35 cellular contexts compared by ENCODE assay signal in the genomic region with DNA sequence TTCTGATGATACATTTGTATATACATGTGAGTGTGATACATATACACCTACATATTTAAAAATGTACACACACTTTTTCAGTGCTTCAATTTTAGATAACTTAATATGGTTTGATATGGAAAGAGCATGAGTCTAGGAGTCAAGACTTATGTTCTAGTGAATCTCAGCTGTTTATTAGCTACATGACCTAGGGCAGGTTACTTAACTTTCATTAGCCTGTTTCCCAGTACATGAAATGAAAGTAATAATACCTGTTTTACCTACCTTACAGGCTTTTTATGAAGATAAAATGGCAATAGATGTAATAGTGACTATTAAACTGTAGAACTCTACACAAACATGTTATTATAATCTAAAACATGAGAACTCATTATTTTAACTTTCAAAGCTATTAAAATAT.
"Had no signal": no experiment of that assay in that cellular context is flagged by ENCODE, and none has a peak within 500 bp of the region (broad histone marks: within the 10 kb centered on the region; RNA-seq: fewer than 3 reads in every experiment).

No MANE protein-coding gene starts in this region.

- H3K4me3 ChIP-seq: adrenal gland, body of pancreas, cardiac muscle cell, colonic mucosa, esophagus muscularis mucosa, gastrocnemius medialis, heart right ventricle had no signal

- H3K27ac Mint-ChIP-seq: activated CD4-positive, alpha-beta memory T cell treated with anti-CD3 and anti-CD28 coated beads for 36 hours; activated CD4-positive, alpha-beta T cell treated with anti-CD3 and anti-CD28 coated beads for 36 hours; activated CD4-positive, alpha-beta T cell treated with anti-CD3 and anti-CD28 coated beads, Interleukin-2, amount 10 ng/mL, durations not matched to agents 24 days and 14 days; activated CD8-positive, alpha-beta memory T cell treated with anti-CD3 and anti-CD28 coated beads, Interleukin-2, amount 10 ng/mL, durations not matched to agents 7 days and 5 days; activated CD8-positive, alpha-beta T cell treated with anti-CD3 and anti-CD28 coated beads, Interleukin-2, amount 10 ng/mL, durations not matched to agents 7 days and 5 days; activated naive CD4-positive, alpha-beta T cell treated with anti-CD3 and anti-CD28 coated beads for 36 hours; activated naive CD4-positive, alpha-beta T cell treated with anti-CD3 and anti-CD28 coated beads, Interleukin-2, amount 50 U/mL, for 24 hours; activated naive CD8-positive, alpha-beta T cell treated with anti-CD3 and anti-CD28 coated beads for 36 hours; activated naive CD8-positive, alpha-beta T cell treated with anti-CD3 and anti-CD28 coated beads, Interleukin-2, amount 50 U/mL, for 24 hours; activated T-helper 1 cell treated with anti-CD3 and anti-CD28 coated beads, Interleukin-12 subunit alpha, Interleukin-12 subunit beta, Interleukin-2, Interleukin-4 antibody, amounts not matched to agents 30 ng/mL and 10 ng/mL and 1 ng/mL, durations not matched to agents 14 hours and 24 hours and 36 hours; activated T-helper 2 cell treated with anti-CD3 and anti-CD28 coated beads, Interferon-gamma antibody, Interleukin-2, Interleukin-4, amounts not matched to agents 10 μg/mL and 5 μg/mL and 100 μg/mL, durations not matched to agents 14 hours and 24 hours and 36 hours; T-helper 17 cell; T-helper 2 cell treated with Interferon-gamma antibody and Interleukin-4, amounts not matched to agents 5 μg/mL and 100 μg/mL, for 36 hours had no signal

- H3K27me3 ChIP-seq: adrenal gland, body of pancreas, cardiac muscle cell, colonic mucosa, esophagus muscularis mucosa, foreskin keratinocyte, gastrocnemius medialis, heart right ventricle had no signal

- H3K36me3 ChIP-seq: adrenal gland, cardiac muscle cell, colonic mucosa, esophagus muscularis mucosa, gastrocnemius medialis, heart right ventricle had no signal

- H3K4me1 ChIP-seq: colonic mucosa had no signal

- ATAC-seq: activated CD8-positive, alpha-beta memory T cell treated with anti-CD3 and anti-CD28 coated beads, Interleukin-2, amount 10 ng/mL, durations not matched to agents 7 days and 5 days; activated CD8-positive, alpha-beta T cell treated with anti-CD3 and anti-CD28 coated beads, Interleukin-2, amount 10 ng/mL, durations not matched to agents 7 days and 5 days; body of pancreas; T-helper 17 cell had no signal

- H3K9me3 Mint-ChIP-seq: activated CD4-positive, alpha-beta memory T cell treated with anti-CD3 and anti-CD28 coated beads for 36 hours; activated CD4-positive, alpha-beta T cell treated with anti-CD3 and anti-CD28 coated beads, Interleukin-2, amount 10 ng/mL, durations not matched to agents 24 days and 14 days; activated naive CD4-positive, alpha-beta T cell treated with anti-CD3 and anti-CD28 coated beads for 36 hours; activated naive CD4-positive, alpha-beta T cell treated with anti-CD3 and anti-CD28 coated beads, Interleukin-2, amount 50 U/mL, for 24 hours; activated naive CD8-positive, alpha-beta T cell treated with anti-CD3 and anti-CD28 coated beads for 36 hours; activated naive CD8-positive, alpha-beta T cell treated with anti-CD3 and anti-CD28 coated beads, Interleukin-2, amount 50 U/mL, for 24 hours; activated T-helper 1 cell treated with anti-CD3 and anti-CD28 coated beads, Interleukin-12 subunit alpha, Interleukin-12 subunit beta, Interleukin-2, Interleukin-4 antibody, amounts not matched to agents 30 ng/mL and 10 ng/mL and 1 ng/mL, durations not matched to agents 14 hours and 24 hours and 36 hours; activated T-helper 2 cell treated with anti-CD3 and anti-CD28 coated beads, Interferon-gamma antibody, Interleukin-2, Interleukin-4, amounts not matched to agents 10 μg/mL and 5 μg/mL and 100 μg/mL, durations not matched to agents 14 hours and 24 hours and 36 hours; T-helper 2 cell treated with Interferon-gamma antibody and Interleukin-4, amounts not matched to agents 5 μg/mL and 100 μg/mL, for 36 hours had no signal

- H3K36me3 Mint-ChIP-seq: activated CD4-positive, alpha-beta memory T cell treated with anti-CD3 and anti-CD28 coated beads for 36 hours had no signal

- H3K27ac ChIP-seq: adrenal gland, body of pancreas, cardiac muscle cell, colonic mucosa, esophagus muscularis mucosa, foreskin keratinocyte, gastrocnemius medialis had no signal

- H3K9me3 ChIP-seq: body of pancreas, colonic mucosa, esophagus muscularis mucosa, gastrocnemius medialis, heart right ventricle had no signal

- H3K4me3 Mint-ChIP-seq: activated CD4-positive, alpha-beta memory T cell treated with anti-CD3 and anti-CD28 coated beads for 36 hours; activated CD4-positive, alpha-beta T cell treated with anti-CD3 and anti-CD28 coated beads for 36 hours; activated CD4-positive, alpha-beta T cell treated with anti-CD3 and anti-CD28 coated beads, Interleukin-2, amount 10 ng/mL, durations not matched to agents 24 days and 14 days; activated CD8-positive, alpha-beta memory T cell treated with anti-CD3 and anti-CD28 coated beads, Interleukin-2, amount 10 ng/mL, durations not matched to agents 7 days and 5 days; activated CD8-positive, alpha-beta T cell treated with anti-CD3 and anti-CD28 coated beads, Interleukin-2, amount 10 ng/mL, durations not matched to agents 7 days and 5 days; activated naive CD4-positive, alpha-beta T cell treated with anti-CD3 and anti-CD28 coated beads for 36 hours; activated naive CD4-positive, alpha-beta T cell treated with anti-CD3 and anti-CD28 coated beads, Interleukin-2, amount 50 U/mL, for 24 hours; activated naive CD8-positive, alpha-beta T cell treated with anti-CD3 and anti-CD28 coated beads for 36 hours; activated naive CD8-positive, alpha-beta T cell treated with anti-CD3 and anti-CD28 coated beads, Interleukin-2, amount 50 U/mL, for 24 hours; activated T-helper 1 cell treated with anti-CD3 and anti-CD28 coated beads, Interleukin-12 subunit alpha, Interleukin-12 subunit beta, Interleukin-2, Interleukin-4 antibody, amounts not matched to agents 30 ng/mL and 10 ng/mL and 1 ng/mL, durations not matched to agents 14 hours and 24 hours and 36 hours; T-helper 17 cell; T-helper 2 cell treated with Interferon-gamma antibody and Interleukin-4, amounts not matched to agents 5 μg/mL and 100 μg/mL, for 36 hours had no signal

- DNase-seq: activated CD4-positive, alpha-beta memory T cell treated with anti-CD3 and anti-CD28 coated beads for 36 hours; activated CD4-positive, alpha-beta T cell treated with anti-CD3 and anti-CD28 coated beads for 36 hours; activated CD4-positive, alpha-beta T cell treated with anti-CD3 and anti-CD28 coated beads, Interleukin-2, amount 10 ng/mL, durations not matched to agents 24 days and 14 days; activated CD4-positive, CD25-positive, alpha-beta regulatory T cell; activated CD4-positive, CD25-positive, alpha-beta regulatory T cell treated with anti-CD3 and anti-CD28 coated beads, Interleukin-2, amount 50 U/mL, for 72 hours; activated CD8-positive, alpha-beta memory T cell treated with anti-CD3 and anti-CD28 coated beads, Interleukin-2, amount 10 ng/mL, durations not matched to agents 7 days and 5 days; activated CD8-positive, alpha-beta memory T cell treated with anti-CD3 and anti-CD28 coated beads, Interleukin-2, amount 50 U/mL, for 4 hours; activated CD8-positive, alpha-beta T cell treated with anti-CD3 and anti-CD28 coated beads, Interleukin-2, amount 10 ng/mL, durations not matched to agents 7 days and 5 days; activated effector memory CD4-positive, alpha-beta T cell treated with anti-CD3 and anti-CD28 coated beads, Interleukin-2, amount 50 U/mL, for 16 hours; activated naive CD8-positive, alpha-beta T cell treated with anti-CD3 and anti-CD28 coated beads for 36 hours; activated naive CD8-positive, alpha-beta T cell treated with anti-CD3 and anti-CD28 coated beads, Interleukin-2, amount 50 U/mL, for 24 hours; activated T-cell treated with anti-CD3 and anti-CD28 coated beads, Interleukin-2, amount 50 U/mL, for 1 hour; activated T-cell treated with anti-CD3 and anti-CD28 coated beads, Interleukin-2, amount 50 U/mL, for 48 hours; adrenal gland; amygdala; aorta; body of pancreas; central memory CD4-positive, alpha-beta T cell; cerebellar nuclear complex; colonic mucosa; effector CD8-positive, alpha-beta T cell; gastrocnemius medialis; glutamatergic neuron; heart right ventricle; T-helper 1 cell; T-helper 17 cell; T1000 had no signal

- H3K27me3 Mint-ChIP-seq: activated CD4-positive, alpha-beta memory T cell treated with anti-CD3 and anti-CD28 coated beads for 36 hours; activated CD4-positive, alpha-beta T cell treated with anti-CD3 and anti-CD28 coated beads for 36 hours; activated CD4-positive, alpha-beta T cell treated with anti-CD3 and anti-CD28 coated beads, Interleukin-2, amount 10 ng/mL, durations not matched to agents 24 days and 14 days; activated CD8-positive, alpha-beta memory T cell treated with anti-CD3 and anti-CD28 coated beads, Interleukin-2, amount 10 ng/mL, durations not matched to agents 7 days and 5 days; activated naive CD4-positive, alpha-beta T cell treated with anti-CD3 and anti-CD28 coated beads, Interleukin-2, amount 50 U/mL, for 24 hours; activated naive CD8-positive, alpha-beta T cell treated with anti-CD3 and anti-CD28 coated beads for 36 hours; activated naive CD8-positive, alpha-beta T cell treated with anti-CD3 and anti-CD28 coated beads, Interleukin-2, amount 50 U/mL, for 24 hours; T-helper 17 cell had no signal
